1 cellular context compared by ENCODE assay signal in the genomic region with DNA sequence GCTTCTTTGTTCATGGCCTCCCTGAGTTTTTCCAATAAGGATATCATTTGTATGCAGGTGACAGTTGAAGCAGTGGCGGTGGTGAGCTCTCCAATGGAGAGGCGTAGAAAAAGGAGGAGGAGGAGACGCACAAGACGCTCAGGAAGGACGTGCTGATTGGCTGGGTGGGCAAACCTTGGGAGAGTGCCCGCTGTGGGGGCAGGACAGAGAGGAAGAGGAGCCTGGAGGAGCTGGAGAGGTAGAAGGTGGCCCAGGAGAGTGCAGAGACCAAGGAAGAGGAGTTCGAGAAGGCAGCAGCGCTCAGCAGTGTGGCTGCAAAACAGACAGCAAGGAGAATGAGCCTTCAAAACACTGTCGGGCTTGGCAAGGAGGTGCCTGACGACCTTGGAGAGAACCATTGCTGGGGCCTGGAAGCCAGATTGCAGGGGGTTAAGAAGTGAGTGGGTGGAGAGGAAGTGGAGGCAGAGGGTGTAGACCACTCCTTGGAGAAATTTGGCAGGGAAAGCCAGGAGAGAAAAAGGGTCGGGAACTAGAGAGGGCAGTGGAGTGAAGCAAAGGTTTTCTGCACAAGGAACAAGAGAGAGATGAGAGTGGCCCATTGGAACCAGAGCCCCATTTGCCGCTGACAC.
TF ChIP-seq lines count a peak whose summit lies in the region.

No MANE protein-coding gene starts in this region.

TF ChIP-seq in K562, 482 proteins besides CTCF, POLR2A, EP300 and RAD21:
- TF ChIP-seq EGR1 (conservative IDR thresholded peaks at IDR 0.05) (peak; percentile 49; the same call in 1 of the 2 replicates), JUND (IDR thresholded peaks at IDR 0.05; ENCODE audit: borderline replicate concordance, low read depth, low read length) (no peak), JUND (tag; IDR thresholded peaks at IDR 0.05; ENCODE audit: borderline replicate concordance, low read depth, low read length) (no peak)
